10 cellular contexts compared by ENCODE assay signal in genomic region chr5:134877159-134877558, GRCh38. TPM values are rescaled to one million over a fixed set of nuclear protein-coding genes. Genes with fewer than 3 reads are reported as not detected.
A peak's percentile ranks its signal among the peaks of the same experiment; 100 is the strongest.
DNase-seq lines count a peak whose midpoint lies in the region; ATAC-seq, FAIRE-seq and TF ChIP-seq lines count a peak whose summit lies in the region.
"Had no signal": no experiment of that assay in that cellular context is flagged by ENCODE, and none has a peak within 500 bp of the region (broad histone marks: within the 10 kb centered on the region; RNA-seq: fewer than 3 reads in every experiment).

No MANE protein-coding gene starts in this region.

- H3K18ac ChIP-seq in mesendoderm (ENCODE audit: low read length) (no peak overlapping the region), trophoblast cell (ENCODE audit: low read length) (no peak overlapping the region)

- H3K9me3 ChIP-seq in adrenal gland (replicated peaks in 1 of 3) = no peaks in the 10 kb centered on the region
- no peaks in the 10 kb centered on the region for H3K9me3 ChIP-seq in aorta (ENCODE audit: control insufficient read depth, low read length)
- H3K9me3 ChIP-seq in trophoblast cell (ENCODE audit: insufficient read depth, low read depth, low read length) = no peaks in the 10 kb centered on the region

- no peak for ATAC-seq in aorta (ENCODE audit: low FRiP score)

- H3K9ac ChIP-seq in mesendoderm (ENCODE audit: low read length) = no peak overlapping the region
- H3K9ac ChIP-seq in trophoblast cell (ENCODE audit: low read length) = no peak overlapping the region

- H3K4me3 ChIP-seq in mesendoderm (ENCODE audit: low read length) (no peak overlapping the region), adrenal gland (no peak overlapping the region), aorta (ENCODE audit: low read length in 2 of 2) (no peak overlapping the region), trophoblast cell (ENCODE audit: low read depth, low read length) (no peak overlapping the region)

- no peak overlapping the region for H3K14ac ChIP-seq in trophoblast cell (ENCODE audit: low read length)

- H4K91ac ChIP-seq in trophoblast cell (ENCODE audit: low read depth, low read length) = no peak overlapping the region

- H3K56ac ChIP-seq in mesendoderm (ENCODE audit: low read length) = peak overlapping the region; percentile 15

- H4K12ac ChIP-seq in trophoblast cell (ENCODE audit: low read depth, low read length) = no peak overlapping the region

- H3K79me1 ChIP-seq in mesendoderm (ENCODE audit: low read length) (no peaks in the 10 kb centered on the region), trophoblast cell (ENCODE audit: low read length) (peaks cover 8% of the 10 kb centered on the region)

- intact Hi-C loops in adrenal gland (cut with DNase I) (no loop called here), aorta (cut with DNase I) (no loop called here)

- H4K5ac ChIP-seq in mesendoderm (ENCODE audit: low read length) = no peak overlapping the region

- H3K4ac ChIP-seq in mesendoderm (ENCODE audit: low read depth, low read length) (no peak overlapping the region), trophoblast cell (ENCODE audit: low read depth, low read length) (no peak overlapping the region)

- no peak overlapping the region for H2AK5ac ChIP-seq in mesendoderm (ENCODE audit: low read length)
- no peak overlapping the region for H2AK5ac ChIP-seq in trophoblast cell (ENCODE audit: low read length)

- no peak overlapping the region for H2BK12ac ChIP-seq in trophoblast cell (ENCODE audit: low read length)

- H3K23ac ChIP-seq in mesendoderm (ENCODE audit: low read length) = no peak overlapping the region
- no peak overlapping the region for H3K23ac ChIP-seq in trophoblast cell (ENCODE audit: low read length)

- TF ChIP-seq POLR2A in GM12892 (IDR thresholded peaks at IDR 0.05; ENCODE audit: low read depth, low read length) = no peak
- TF ChIP-seq POLR2A in adrenal gland (IDR thresholded peaks at IDR 0.05) = no peak

- no peak overlapping the region for H2BK5ac ChIP-seq in mesendoderm (ENCODE audit: low read length)
- H2BK5ac ChIP-seq in trophoblast cell (ENCODE audit: low read depth, low read length, poor library complexity) = no peak overlapping the region

- H3K4me1 ChIP-seq in mesendoderm (ENCODE audit: control insufficient read depth, low read depth, low read length) = peaks cover 2% of the 10 kb centered on the region
- H3K4me1 ChIP-seq in adrenal gland (replicated peaks in 1 of 2) = peaks cover 0 to 37% of the 10 kb centered on the region in 2 donors
- no peaks in the 10 kb centered on the region for H3K4me1 ChIP-seq in aorta (ENCODE audit: control insufficient read depth in 1 of 2, insufficient read depth in 2 of 2, low read length in 2 of 2)
- peaks cover 5 to 8% of the 10 kb centered on the region in 2 experiments for H3K4me1 ChIP-seq in trophoblast cell (ENCODE audit: control insufficient read depth in 1 of 2, insufficient read depth in 2 of 2, low read length in 2 of 2)

- no peak overlapping the region for H3K27ac ChIP-seq in mesendoderm (ENCODE audit: low read depth, low read length)
- H3K27ac ChIP-seq in adrenal gland = no peak overlapping the region
- no peak overlapping the region for H3K27ac ChIP-seq in aorta (ENCODE audit: low read depth in 1 of 2, low read length in 2 of 2)
- no peak overlapping the region for H3K27ac ChIP-seq in trophoblast cell (ENCODE audit: low read depth, low read length)

- peak; percentile 60 for FAIRE-seq in GM12892 (lab: Jason Lieb, UNC)
- FAIRE-seq: endometrium, TTC549 had no signal

- H4K8ac ChIP-seq in mesendoderm (ENCODE audit: low read depth, low read length) (no peak overlapping the region), trophoblast cell (ENCODE audit: low read depth, low read length) (no peak overlapping the region)

- H2BK120ac ChIP-seq in mesendoderm (ENCODE audit: low read depth, low read length) = no peak overlapping the region
- no peak overlapping the region for H2BK120ac ChIP-seq in trophoblast cell (ENCODE audit: insufficient read depth, low read length, poor library complexity)

- no peaks in the 10 kb centered on the region for H3K36me3 ChIP-seq in mesendoderm (ENCODE audit: control insufficient read depth, insufficient read depth, low read length)
- no peaks in the 10 kb centered on the region for H3K36me3 ChIP-seq in adrenal gland (replicated peaks in 1 of 2)
- H3K36me3 ChIP-seq in aorta (ENCODE audit: control insufficient read depth in 1 of 2, insufficient read depth in 2 of 2, low read length in 1 of 2) = no peaks in the 10 kb centered on the region
- no peaks in the 10 kb centered on the region for H3K36me3 ChIP-seq in trophoblast cell (ENCODE audit: control insufficient read depth in 1 of 2, insufficient read depth in 2 of 2, low read length in 2 of 2)

- no peaks in the 10 kb centered on the region for H3K79me2 ChIP-seq in mesendoderm (ENCODE audit: control insufficient read depth, insufficient read depth, low read length)
- peaks cover 5% of the 10 kb centered on the region for H3K79me2 ChIP-seq in trophoblast cell (ENCODE audit: control insufficient read depth, insufficient read depth, low read length, poor library complexity)

- H3K4me2 ChIP-seq in mesendoderm (ENCODE audit: low read length) = no peak overlapping the region
- no peak overlapping the region for H3K4me2 ChIP-seq in trophoblast cell (ENCODE audit: low read length)

- DNase-seq in GM12892 (ENCODE audit: insufficient read length) (peak; percentile 42), GM20000 (ENCODE audit: low spot score) (peak; percentile 83), RPMI8226 (peak; percentile 75), mesendoderm (no peak), D341Med (ENCODE audit: low spot score) (no peak), adrenal gland (no peak), aorta (no peak), trophoblast cell (no peak)

- no peak overlapping the region for H2BK15ac ChIP-seq in mesendoderm (replicated peaks; ENCODE audit: low read depth)

- H3K27me3 ChIP-seq in mesendoderm (ENCODE audit: insufficient read depth, low read length, poor library complexity) (no peaks in the 10 kb centered on the region), adrenal gland (no peaks in the 10 kb centered on the region), aorta (ENCODE audit: control insufficient read depth in 1 of 2, insufficient read depth in 2 of 2, low read length in 1 of 2) (no peaks in the 10 kb centered on the region), trophoblast cell (ENCODE audit: insufficient read depth, low read length) (no peaks in the 10 kb centered on the region)

- H2AFZ ChIP-seq in trophoblast cell (ENCODE audit: insufficient read depth, low read length, poor library complexity) = no peak overlapping the region

- no peak for TF ChIP-seq CTCF in GM20000 (IDR thresholded peaks at IDR 0.05; ENCODE audit: extremely low read depth, missing control alignments)
- TF ChIP-seq CTCF in adrenal gland (IDR thresholded peaks at IDR 0.05) = no peak

RNA-seq across cellular contexts. Expression of gene TXNDC15, which starts 3.0 kb away (rescaled TPM):
- 27.1 TPM for polyA plus RNA-seq in GM12892 (2012; ENCODE audit: missing spikeins)
- 32.1 TPM for polyA plus RNA-seq in mesendoderm (2013, experiment 1 of 2)
- polyA plus RNA-seq in mesendoderm (2013, experiment 2 of 2) = 31.1 TPM
- 100 to 1,000 TPM in 4 of 8 donors, 10 to 100 TPM in 4; 62.2 to 267 (median 101) TPM for total RNA-seq in adrenal gland
- polyA plus RNA-seq in adrenal gland = 100 to 1,000 TPM in 1 of 3 donors, 10 to 100 TPM in 2; 56.4 to 195 (median 82.7) TPM
- total RNA-seq in aorta = 10 to 100 TPM; 79.2 to 79.6 TPM
- 100 to 1,000 TPM in 1 of 2 donors, 10 to 100 TPM in 1; 67.7 to 122 TPM for polyA plus RNA-seq in aorta
- polyA plus RNA-seq in trophoblast cell (2013) = 33.7 and 34.0 TPM in 2 replicates

RNA-seq across cellular contexts. Expression of gene PCBD2, which starts 27.8 kb away (rescaled TPM):
- polyA plus RNA-seq in GM12892 (2012; ENCODE audit: missing spikeins) = 4.7 TPM
- polyA plus RNA-seq in mesendoderm (2013, experiment 1 of 2) = 10.3 TPM
- 9.8 TPM for polyA plus RNA-seq in mesendoderm (2013, experiment 2 of 2)
- total RNA-seq in adrenal gland (10 to 100 TPM in 6 of 8 donors, 1 to 10 TPM in 2; 7.1 to 19.5 (median 14.8) TPM), aorta (1 to 10 TPM; 7.5 to 9.2 TPM)
- polyA plus RNA-seq in adrenal gland (10 to 100 TPM in 1 of 3 donors, 1 to 10 TPM in 2; 3.9 to 13.1 (median 6.6) TPM), aorta (1 to 10 TPM; 2.8 to 2.9 TPM)
- polyA plus RNA-seq in trophoblast cell (2013) = 3.4 and 3.7 TPM in 2 replicates

RNA-seq across cellular contexts. Expression of gene C5orf24, which starts 31.4 kb away (rescaled TPM):
- 20.3 TPM for polyA plus RNA-seq in GM12892 (2012; ENCODE audit: missing spikeins)
- polyA plus RNA-seq in mesendoderm (2013, experiment 1 of 2) = 16.7 TPM
- 20.0 TPM for polyA plus RNA-seq in mesendoderm (2013, experiment 2 of 2)
- total RNA-seq in adrenal gland (10 to 100 TPM; 28.1 to 68.2 (median 42.4) TPM), aorta (10 to 100 TPM; 59.0 to 71.4 TPM)
- polyA plus RNA-seq in adrenal gland (10 to 100 TPM; 13.5 to 57.0 (median 16.0) TPM), aorta (10 to 100 TPM; 32.6 to 33.3 TPM)
- 29.2 and 29.5 TPM in 2 replicates for polyA plus RNA-seq in trophoblast cell (2013)

Comparison
In these comparisons a context has a peak if more than half of its experiments do, and no peak if none do; other contexts are left out.
1. DNase-seq: peak in GM12892 (single experiment), GM20000 (single experiment) and RPMI8226 (single experiment); none in mesendoderm (single experiment), D341Med (single experiment), adrenal gland (0 of 7), aorta (0 of 2) and trophoblast cell (0 of 2).